ENCODE assay signal across 1 cellular context in genomic region chr7:44141221-44141850, GRCh38.
TF ChIP-seq lines count a peak whose summit lies in the region.

Gene MYL7 (minus strand): TSS chr7:44141332. CDS start chr7:44141305, 27 bp downstream.

TF ChIP-seq in IMR-90, 13 proteins besides CTCF, POLR2A, EP300 and RAD21:
- TF ChIP-seq CEBPB (IDR thresholded peaks at IDR 0.05; ENCODE audit: low read depth, low read length) (no peak), FOS (IDR thresholded peaks at IDR 0.05; ENCODE audit: low read depth, low read length) (no peak), MAZ (IDR thresholded peaks at IDR 0.05; ENCODE audit: borderline replicate concordance, low read depth, low read length) (no peak), RCOR1 (IDR thresholded peaks at IDR 0.05; ENCODE audit: insufficient replicate concordance, low read length) (no peak), SMC3 (IDR thresholded peaks at IDR 0.05; ENCODE audit: low read depth, low read length) (no peak), BHLHE40 (IDR thresholded peaks at IDR 0.05; ENCODE audit: low read depth, low read length) (no peak), MXI1 (IDR thresholded peaks at IDR 0.05; ENCODE audit: borderline replicate concordance, low read depth, low read length) (no peak), NFE2L2 (IDR thresholded peaks at IDR 0.05; ENCODE audit: low read depth, low read length) (no peak), MAFK (IDR thresholded peaks at IDR 0.05; ENCODE audit: low read depth, low read length) (no peak), ELK1 (IDR thresholded peaks at IDR 0.05; ENCODE audit: borderline replicate concordance, low read depth, low read length) (no peak), CHD1 (IDR thresholded peaks at IDR 0.05; ENCODE audit: low read depth, low read length) (no peak), USF2 (IDR thresholded peaks at IDR 0.05; ENCODE audit: low read depth, low read length) (no peak), RFX5 (IDR thresholded peaks at IDR 0.05; ENCODE audit: low read depth, low read length) (no peak)
